ENCODE assay signal across 1 cellular context in genomic region chr9:33391111-33391771, GRCh38.
TF ChIP-seq lines count a peak whose summit lies in the region.

No MANE protein-coding gene starts in this region.

TF ChIP-seq in HepG2, 621 proteins besides CTCF, POLR2A, EP300 and RAD21 (continued from another document and continues in another):
- TF ChIP-seq ZNF687 (CRISPR knock-in tag; IDR thresholded peaks at IDR 0.05): peak; percentile 81
- TF ChIP-seq HMGXB4 (CRISPR knock-in tag; IDR thresholded peaks at IDR 0.05; ENCODE audit: borderline replicate concordance in 1 of 2, low read depth in 1 of 2): peak in 1 of 2 experiments; percentile 34; a peak in 1 of 4 replicates
- 0 out of 2 replicates have a peak, but pooled peaks have one; percentile 65 for TF ChIP-seq SIN3A (IDR thresholded peaks at IDR 0.05; ENCODE audit: borderline replicate concordance, low read depth, low read length)
- peak; percentile 48; the same call in 1 of the 2 replicates for TF ChIP-seq RFX1 (IDR thresholded peaks at IDR 0.05)
- peak; percentile 24; the same call in 1 of the 2 replicates for TF ChIP-seq ETV5 (CRISPR knock-in tag; IDR thresholded peaks at IDR 0.05; ENCODE audit: borderline replicate concordance)
- peak; percentile 44; the same call in 1 of the 2 replicates for TF ChIP-seq SKIL (CRISPR knock-in tag; IDR thresholded peaks at IDR 0.05; ENCODE audit: borderline replicate concordance)
- peak; percentile 83 for TF ChIP-seq RFX3 (CRISPR knock-in tag; IDR thresholded peaks at IDR 0.05)
- TF ChIP-seq ARID5B (CRISPR knock-in tag; IDR thresholded peaks at IDR 0.05): peak; percentile 80
- TF ChIP-seq HNRNPL (IDR thresholded peaks at IDR 0.05; ENCODE audit: low read depth, low read length): 0 out of 2 replicates have a peak, but pooled peaks have one; percentile 33
- TF ChIP-seq ZBTB37 (CRISPR knock-in tag; IDR thresholded peaks at IDR 0.05): peak; percentile 73; the same call in 1 of the 2 replicates
- TF ChIP-seq ZMYM4 (CRISPR knock-in tag; IDR thresholded peaks at IDR 0.05): peak; percentile 55; the same call in 1 of the 2 replicates
- peak; percentile 71 for TF ChIP-seq LCORL (IDR thresholded peaks at IDR 0.05)
- peak; percentile 85 for TF ChIP-seq LCORL (CRISPR knock-in tag; IDR thresholded peaks at IDR 0.05)
- TF ChIP-seq, protein P1, sequence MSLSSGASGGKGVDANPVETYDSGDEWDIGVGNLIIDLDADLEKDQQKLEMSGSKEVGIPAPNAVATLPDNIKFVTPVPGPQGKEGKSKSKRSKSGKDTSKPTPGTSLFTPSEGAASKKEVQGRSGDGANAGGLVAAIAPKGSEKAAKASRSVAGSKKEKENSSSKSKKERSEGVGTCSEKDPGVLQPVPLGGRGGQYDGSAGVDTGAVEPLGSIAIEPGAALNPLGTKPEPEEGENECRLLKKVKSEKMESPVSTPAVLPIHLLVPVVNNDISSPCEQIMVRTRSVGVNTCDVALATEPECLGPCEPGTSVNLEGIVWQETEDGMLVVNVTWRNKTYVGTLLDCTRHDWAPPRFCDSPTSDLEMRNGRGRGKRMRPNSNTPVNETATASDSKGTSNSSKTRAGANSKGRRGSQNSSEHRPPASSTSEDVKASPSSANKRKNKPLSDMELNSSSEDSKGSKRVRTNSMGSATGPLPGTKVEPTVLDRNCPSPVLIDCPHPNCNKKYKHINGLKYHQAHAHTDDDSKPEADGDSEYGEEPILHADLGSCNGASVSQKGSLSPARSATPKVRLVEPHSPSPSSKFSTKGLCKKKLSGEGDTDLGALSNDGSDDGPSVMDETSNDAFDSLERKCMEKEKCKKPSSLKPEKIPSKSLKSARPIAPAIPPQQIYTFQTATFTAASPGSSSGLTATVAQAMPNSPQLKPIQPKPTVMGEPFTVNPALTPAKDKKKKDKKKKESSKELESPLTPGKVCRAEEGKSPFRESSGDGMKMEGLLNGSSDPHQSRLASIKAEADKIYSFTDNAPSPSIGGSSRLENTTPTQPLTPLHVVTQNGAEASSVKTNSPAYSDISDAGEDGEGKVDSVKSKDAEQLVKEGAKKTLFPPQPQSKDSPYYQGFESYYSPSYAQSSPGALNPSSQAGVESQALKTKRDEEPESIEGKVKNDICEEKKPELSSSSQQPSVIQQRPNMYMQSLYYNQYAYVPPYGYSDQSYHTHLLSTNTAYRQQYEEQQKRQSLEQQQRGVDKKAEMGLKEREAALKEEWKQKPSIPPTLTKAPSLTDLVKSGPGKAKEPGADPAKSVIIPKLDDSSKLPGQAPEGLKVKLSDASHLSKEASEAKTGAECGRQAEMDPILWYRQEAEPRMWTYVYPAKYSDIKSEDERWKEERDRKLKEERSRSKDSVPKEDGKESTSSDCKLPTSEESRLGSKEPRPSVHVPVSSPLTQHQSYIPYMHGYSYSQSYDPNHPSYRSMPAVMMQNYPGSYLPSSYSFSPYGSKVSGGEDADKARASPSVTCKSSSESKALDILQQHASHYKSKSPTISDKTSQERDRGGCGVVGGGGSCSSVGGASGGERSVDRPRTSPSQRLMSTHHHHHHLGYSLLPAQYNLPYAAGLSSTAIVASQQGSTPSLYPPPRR (CRISPR knock-in tag; IDR thresholded peaks at IDR 0.05; ENCODE audit: borderline replicate concordance): peak; percentile 38; the same call in 1 of the 2 replicates
- peak; percentile 84; the same call in 1 of the 2 replicates for TF ChIP-seq MEF2D (CRISPR knock-in tag; IDR thresholded peaks at IDR 0.05)
- peak; percentile 73; the same call in 1 of the 2 replicates for TF ChIP-seq MIER3 (CRISPR knock-in tag; IDR thresholded peaks at IDR 0.05; ENCODE audit: borderline replicate concordance)
- TF ChIP-seq SOX5 (CRISPR knock-in tag; IDR thresholded peaks at IDR 0.05; ENCODE audit: borderline replicate concordance): peak; percentile 69
- TF ChIP-seq FOXA3 (CRISPR knock-in tag; IDR thresholded peaks at IDR 0.05): peak; percentile 51
- TF ChIP-seq SP5 (CRISPR knock-in tag; IDR thresholded peaks at IDR 0.05; ENCODE audit: borderline replicate concordance, low read depth): peak; percentile 32; the same call in 1 of the 2 replicates
